Comparison of ENCODE assay signal across 18 cellular contexts in genomic region chr2:223626713-223627112, GRCh38. TPM values are rescaled to one million over a fixed set of nuclear protein-coding genes. Genes with fewer than 3 reads are reported as not detected.
A peak's percentile ranks its signal among the peaks of the same experiment; 100 is the strongest.
DNase-seq lines count a peak whose midpoint lies in the region; ATAC-seq and TF ChIP-seq lines count a peak whose summit lies in the region.
"Had no signal": no experiment of that assay in that cellular context is flagged by ENCODE, and none has a peak within 500 bp of the region (broad histone marks: within the 10 kb centered on the region; RNA-seq: fewer than 3 reads in every experiment).

No MANE protein-coding gene starts in this region.

- H3K4me1 Mint-ChIP-seq in WTC11, result no peaks in the 10 kb centered on the region
- H3K4me1 Mint-ChIP-seq: activated naive CD4-positive, alpha-beta T cell treated with anti-CD3 and anti-CD28 coated beads, Interleukin-2, amount 50 U/mL, for 24 hours had no signal

- no peak overlapping the region for H3K27ac Mint-ChIP-seq in WTC11
- H3K27ac Mint-ChIP-seq: activated naive CD4-positive, alpha-beta T cell treated with anti-CD3 and anti-CD28 coated beads, Interleukin-2, amount 50 U/mL, for 24 hours had no signal

- peaks cover 5% of the 10 kb centered on the region; the same call in 1 of the 2 replicates for H3K9me3 Mint-ChIP-seq in WTC11
- H3K9me3 Mint-ChIP-seq: activated naive CD4-positive, alpha-beta T cell treated with anti-CD3 and anti-CD28 coated beads, Interleukin-2, amount 50 U/mL, for 24 hours had no signal

- no peaks in the 10 kb centered on the region for H3K27me3 ChIP-seq in HAP-1 (ENCODE audit: low read depth)
- H3K27me3 ChIP-seq: upper lobe of left lung had no signal

- no peak for ATAC-seq in WTC11
- ATAC-seq: Right ventricle myocardium inferior had no signal

- H3K36me3 ChIP-seq in HAP-1 (replicated peaks), result no peaks in the 10 kb centered on the region
- H3K36me3 ChIP-seq: upper lobe of left lung had no signal

- DNase-seq in AG08396 (ENCODE audit: low spot score), result peak; percentile 50
- peak; percentile 46 for DNase-seq in HS-27A (ENCODE audit: low read depth)
- peak; percentile 99 for DNase-seq in amniotic epithelial cell (ENCODE audit: low read depth)
- DNase-seq in iris pigment epithelial cell (ENCODE audit: low read depth), result peak; percentile 95
- DNase-seq in HAP-1 (ENCODE audit: low spot score in 2 of 2), result no peak
- no peak for DNase-seq in WTC11 (ENCODE audit: low spot score)
- DNase-seq in central memory CD4-positive, alpha-beta T cell, result no peak
- DNase-seq in NAMALWA (ENCODE audit: low spot score), result no peak
- DNase-seq: ACHN; DMS53; H7; midbrain; NCI-H1436; NCI-H526; stimulated activated CD8-positive, alpha-beta memory T cell treated with anti-CD3 and anti-CD28 coated beads, Interleukin-4, amount 100 ng/mL, for 48 hours; upper lobe of left lung had no signal

- H3K4me3 Mint-ChIP-seq in WTC11, result no peak overlapping the region
- H3K4me3 Mint-ChIP-seq: activated naive CD4-positive, alpha-beta T cell treated with anti-CD3 and anti-CD28 coated beads, Interleukin-2, amount 50 U/mL, for 24 hours had no signal

- no peak overlapping the region for H3K4me3 ChIP-seq in HAP-1
- H3K4me3 ChIP-seq: upper lobe of left lung had no signal

- H3K9me3 ChIP-seq in HAP-1, result no peaks in the 10 kb centered on the region
- H3K9me3 ChIP-seq: upper lobe of left lung had no signal

- no peaks in the 10 kb centered on the region for H3K4me1 ChIP-seq in HAP-1
- H3K4me1 ChIP-seq: upper lobe of left lung had no signal

- POLR2A ChIA-PET in WTC11 (lab: Charles Lee), result no interaction called here

- CTCF ChIA-PET in WTC11 (lab: Charles Lee), result no interaction called here

- no peaks in the 10 kb centered on the region for H3K36me3 Mint-ChIP-seq in WTC11
- H3K36me3 Mint-ChIP-seq: activated naive CD4-positive, alpha-beta T cell treated with anti-CD3 and anti-CD28 coated beads, Interleukin-2, amount 50 U/mL, for 24 hours had no signal

- no peak for TF ChIP-seq CTCF in WTC11 (IDR thresholded peaks at IDR 0.05)

- H3K27me3 Mint-ChIP-seq in WTC11 (ENCODE audit: low read depth), result peaks cover 87% of the 10 kb centered on the region

- in situ Hi-C loops in HAP-1 (cut with MboI; ENCODE audit: low sequenced_read_pairs), result no loop called here

TF ChIP-seq in WTC11, 78 proteins besides CTCF, POLR2A, EP300 and RAD21:
- no peak for TF ChIP-seq IRF2 (CRISPR knock-in tag; IDR thresholded peaks at IDR 0.05; ENCODE audit: borderline replicate concordance, low read depth)
- no peak for TF ChIP-seq ZNF232 (CRISPR knock-in tag; IDR thresholded peaks at IDR 0.05)
- TF ChIP-seq ZNF317 (CRISPR knock-in tag; IDR thresholded peaks at IDR 0.05; ENCODE audit: borderline replicate concordance, low read depth), result no peak
- no peak for TF ChIP-seq MYBL2 (CRISPR knock-in tag; IDR thresholded peaks at IDR 0.05)
- TF ChIP-seq RORB (CRISPR knock-in tag; IDR thresholded peaks at IDR 0.05), result no peak
- TF ChIP-seq CBFB (CRISPR knock-in tag; IDR thresholded peaks at IDR 0.05; ENCODE audit: low read depth), result no peak
- no peak for TF ChIP-seq SMAD4 (CRISPR knock-in tag; IDR thresholded peaks at IDR 0.05)
- no peak for TF ChIP-seq ARID4B (CRISPR knock-in tag; IDR thresholded peaks at IDR 0.05; ENCODE audit: borderline replicate concordance)
- no peak for TF ChIP-seq SP1 (CRISPR knock-in tag; conservative IDR thresholded peaks at IDR 0.05)
- no peak for TF ChIP-seq FOXP1 (CRISPR knock-in tag; IDR thresholded peaks at IDR 0.05; ENCODE audit: borderline replicate concordance)
- no peak for TF ChIP-seq TEAD4 (CRISPR knock-in tag; IDR thresholded peaks at IDR 0.05)
- no peak for TF ChIP-seq FOXJ3 (CRISPR knock-in tag; IDR thresholded peaks at IDR 0.05; ENCODE audit: borderline replicate concordance)
- no peak for TF ChIP-seq STAT6 (CRISPR knock-in tag; conservative IDR thresholded peaks at IDR 0.05; ENCODE audit: low read depth)
- no peak for TF ChIP-seq NR3C1 (CRISPR knock-in tag; conservative IDR thresholded peaks at IDR 0.05; ENCODE audit: low read depth)
- no peak for TF ChIP-seq USF1 (CRISPR knock-in tag; IDR thresholded peaks at IDR 0.05)
- no peak for TF ChIP-seq PRRX2 (CRISPR knock-in tag; IDR thresholded peaks at IDR 0.05)
- TF ChIP-seq MLX (CRISPR knock-in tag; IDR thresholded peaks at IDR 0.05), result no peak
- no peak for TF ChIP-seq GTF2I (CRISPR knock-in tag; conservative IDR thresholded peaks at IDR 0.05)
- TF ChIP-seq NR1H2 (CRISPR knock-in tag; IDR thresholded peaks at IDR 0.05), result no peak

RNA-seq across cellular contexts. Expression of gene SCG2, which starts 24.6 kb away (rescaled TPM):
- total RNA-seq in WTC11 (2021), result 0.07 to 0.23 TPM (median 0.11 TPM) in 3 replicates
- total RNA-seq: Right ventricle myocardium inferior had no signal

Comparison
In these comparisons a context has a peak if more than half of its experiments do, and no peak if none do; other contexts are left out.
1. DNase-seq: peak in AG08396 (single experiment), HS-27A (single experiment), amniotic epithelial cell (single experiment) and iris pigment epithelial cell (single experiment); none in HAP-1 (0 of 2), WTC11 (single experiment), central memory CD4-positive, alpha-beta T cell (single experiment) and NAMALWA (single experiment).